8 cellular contexts compared by ENCODE assay signal in genomic region chr6:69650703-69651102, GRCh38.
"Had no signal": no experiment of that assay in that cellular context is flagged by ENCODE, and none has a peak within 500 bp of the region (broad histone marks: within the 10 kb centered on the region; RNA-seq: fewer than 3 reads in every experiment).

No MANE protein-coding gene starts in this region.

- H3K4me1 Mint-ChIP-seq: IgD-negative memory B cell had no signal

- H3K27ac Mint-ChIP-seq: IgD-negative memory B cell had no signal

- H3K27ac ChIP-seq: HL-60 had no signal

- FAIRE-seq: HepG2, HTR-8/SVneo, K562 had no signal

- H3K9me3 Mint-ChIP-seq: IgD-negative memory B cell had no signal

- DNase-seq: IMR-90, KBM-7, KG1 had no signal

- ATAC-seq: HepG2, K562 had no signal

- H3K4me3 Mint-ChIP-seq: IgD-negative memory B cell had no signal

- H3K27me3 Mint-ChIP-seq: IgD-negative memory B cell had no signal

- H3K36me3 Mint-ChIP-seq: IgD-negative memory B cell had no signal

- H3K4me3 ChIP-seq: K562 had no signal
